In the genomic region with DNA sequence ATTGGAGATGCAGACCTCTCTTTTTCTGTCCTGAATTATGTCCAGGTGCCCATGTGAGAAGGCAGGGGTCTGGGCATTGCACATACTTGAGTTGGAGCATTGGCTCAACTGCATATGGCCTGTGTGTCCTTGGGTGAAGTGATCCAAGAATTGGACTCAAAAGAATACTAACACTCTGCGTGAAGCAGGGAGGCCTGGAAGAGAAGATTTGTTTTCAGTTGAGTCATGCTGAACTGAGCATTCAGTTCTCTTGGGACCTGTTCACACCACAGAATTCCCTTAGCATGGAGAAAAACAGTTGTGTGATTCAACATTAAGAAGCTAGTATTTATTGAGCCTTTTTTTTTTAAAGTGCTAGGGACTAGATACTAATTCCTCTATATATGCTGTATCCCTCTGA, we compare ENCODE assay signal across 10 cellular contexts.
DNase-seq lines count a peak whose midpoint lies in the region; TF ChIP-seq lines count a peak whose summit lies in the region.
"Had no signal": no experiment of that assay in that cellular context is flagged by ENCODE, and none has a peak within 500 bp of the region (broad histone marks: within the 10 kb centered on the region; RNA-seq: fewer than 3 reads in every experiment).

No MANE protein-coding gene starts in this region.

- in situ Hi-C loops in Caki2 (cut with HindIII; ENCODE audit: low pct_unique_long_range_greater_than_20kb, low sequenced_read_pairs): no loop called here

- H3K4me3 ChIP-seq in fibroblast of the aortic adventitia (ENCODE audit: low read depth, low read length) (no peak overlapping the region), skeletal muscle cell (ENCODE audit: low read depth, low read length) (no peak overlapping the region)

- peak; percentile 8 for DNase-seq in Caki2 (ENCODE audit: low read depth)
- peak; percentile 14 for DNase-seq in T1000 (lab: John Stamatoyannopoulos, UW)
- peak; percentile 96 for DNase-seq in fibroblast of the aortic adventitia (ENCODE audit: low read depth)
- peak; percentile 93 for DNase-seq in skeletal muscle cell (ENCODE audit: low read depth)
- DNase-seq in activated CD4-positive, CD25-positive, alpha-beta regulatory T cell treated with anti-CD3 and anti-CD28 coated beads, Interleukin-2, amount 50 U/mL, for 72 hours: no peak
- DNase-seq in DMS79 treated with DMSO at 0.1 percent for 48 hours (lab: John Stamatoyannopoulos, UW): no peak
- DNase-seq in iPS-NIHi7 (ENCODE audit: extremely low spot score): no peak
- DNase-seq: activated naive CD4-positive, alpha-beta T cell; Calu3; NCI-H1105 treated with DMSO at 0.1 percent for 48 hours had no signal

- TF ChIP-seq CTCF in fibroblast of the aortic adventitia (IDR thresholded peaks at IDR 0.05; ENCODE audit: insufficient read depth, low read length): no peak

Comparison
In these comparisons a context has a peak if more than half of its experiments do, and no peak if none do; other contexts are left out.
1. DNase-seq: peak in Caki2 (single experiment), T1000 (single experiment), fibroblast of the aortic adventitia (single experiment) and skeletal muscle cell (single experiment); none in activated CD4-positive, CD25-positive, alpha-beta regulatory T cell treated with anti-CD3 and anti-CD28 coated beads, Interleukin-2, amount 50 U/mL, for 72 hours (single experiment), DMS79 treated with DMSO at 0.1 percent for 48 hours (single experiment) and iPS-NIHi7 (single experiment).